Comparison of ENCODE assay signal across 13 cellular contexts in the genomic region with DNA sequence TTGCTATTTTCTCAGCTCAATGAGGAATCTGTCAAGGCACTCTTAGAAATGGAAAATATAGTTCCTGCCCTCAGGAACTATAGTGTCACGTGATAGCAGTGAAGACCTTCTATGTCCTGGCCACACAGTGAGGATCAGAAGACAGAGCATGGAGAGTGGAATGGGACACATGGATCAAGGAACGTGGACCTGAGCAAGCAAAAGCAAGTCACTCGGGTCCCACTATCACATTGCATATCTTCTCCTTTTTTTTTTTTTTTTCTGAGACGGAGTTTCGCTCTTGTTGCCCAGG. TPM values are rescaled to one million over a fixed set of nuclear protein-coding genes. Genes with fewer than 3 reads are reported as not detected.
A peak's percentile ranks its signal among the peaks of the same experiment; 100 is the strongest.
DNase-seq lines count a peak whose midpoint lies in the region; TF ChIP-seq lines count a peak whose summit lies in the region.
"Had no signal": no experiment of that assay in that cellular context is flagged by ENCODE, and none has a peak within 500 bp of the region (broad histone marks: within the 10 kb centered on the region; RNA-seq: fewer than 3 reads in every experiment).

No MANE protein-coding gene starts in this region.

- H3K27ac ChIP-seq in cardiac muscle cell = peak overlapping the region; percentile 62
- H3K27ac ChIP-seq in left ventricle myocardium inferior (replicated peaks) = no peak overlapping the region

- peaks cover 99% of the 10 kb centered on the region for H3K4me1 Mint-ChIP-seq in activated CD4-positive, alpha-beta memory T cell treated with anti-CD3 and anti-CD28 coated beads, Interleukin-2, amount 10 ng/mL, durations not matched to agents 7 days and 5 days
- peaks cover 82% of the 10 kb centered on the region for H3K4me1 Mint-ChIP-seq in mesothelial cell of epicardium

- DNase-seq in cardiac muscle cell (ENCODE audit: low read depth in 1 of 2, low spot score in 1 of 2) (no peak), left ventricle myocardium inferior (no peak), mesothelial cell of epicardium (ENCODE audit: low spot score in 2 of 2, unreplicated experiment in 2 of 2) (no peak), erythroblast (lab: John Stamatoyannopoulos, UW) (no peak), GM19238 (ENCODE audit: insufficient read length, low spot score) (no peak), epidermal melanocyte (ENCODE audit: insufficient read length, low spot score) (no peak), NCI-H446 treated with DMSO at 0.1 percent for 48 hours (lab: John Stamatoyannopoulos, UW) (no peak)
- DNase-seq in activated CD4-positive, alpha-beta memory T cell treated with anti-CD3 and anti-CD28 coated beads, Interleukin-2, amount 10 ng/mL, durations not matched to agents 7 days and 5 days = no peak
- DNase-seq: activated CD4-positive, alpha-beta T cell treated with anti-CD3 and anti-CD28 coated beads, Interleukin-2, amount 50 U/mL, for 1 hour; effector CD8-positive, alpha-beta T cell; glutamatergic neuron; NCI-H1436; SK-N-SH had no signal

- H3K4me1 ChIP-seq in cardiac muscle cell (ENCODE audit: low read depth) (peaks cover 80% of the 10 kb centered on the region), left ventricle myocardium inferior (peaks cover 100% of the 10 kb centered on the region)

- CTCF ChIA-PET in activated CD4-positive, alpha-beta memory T cell treated with anti-CD3 and anti-CD28 coated beads, Interleukin-2, amount 10 ng/mL, durations not matched to agents 7 days and 5 days (lab: Charles Lee) = interaction anchor here (1.0 to 2.9 kb wide), 2 partner anchors 11 to 14 kb away, joined by 3 to 8 read pairs; no protein-coding TSS in a partner anchor

- H3K27me3 ChIP-seq in cardiac muscle cell (no peaks in the 10 kb centered on the region), left ventricle myocardium inferior (ENCODE audit: low read depth) (no peaks in the 10 kb centered on the region)

- H3K4me3 ChIP-seq in cardiac muscle cell (no peak overlapping the region), left ventricle myocardium inferior (no peak overlapping the region)

- intact Hi-C loops in left ventricle myocardium inferior (cut with micrococcal nuclease) = no loop called here

- TF ChIP-seq POLR2A in erythroblast (IDR thresholded peaks at IDR 0.05; ENCODE audit: low read length) = no peak

- H3K4me3 Mint-ChIP-seq in activated CD4-positive, alpha-beta memory T cell treated with anti-CD3 and anti-CD28 coated beads, Interleukin-2, amount 10 ng/mL, durations not matched to agents 7 days and 5 days = peak overlapping the region; percentile 37
- H3K4me3 Mint-ChIP-seq in mesothelial cell of epicardium = no peak overlapping the region

- H3K9me3 ChIP-seq in cardiac muscle cell (ENCODE audit: low read depth) (no peaks in the 10 kb centered on the region), left ventricle myocardium inferior (replicated peaks) (no peaks in the 10 kb centered on the region)
- H3K9me3 ChIP-seq: SK-N-SH had no signal

- H3K36me3 ChIP-seq in cardiac muscle cell = no peaks in the 10 kb centered on the region
- no peaks in the 10 kb centered on the region for H3K36me3 ChIP-seq in left ventricle myocardium inferior

- POLR2A ChIA-PET in activated CD4-positive, alpha-beta memory T cell treated with anti-CD3 and anti-CD28 coated beads, Interleukin-2, amount 10 ng/mL, durations not matched to agents 7 days and 5 days (lab: Charles Lee) = interaction anchor here (1.5 to 13.0 kb wide), 9 partner anchors 8 to 153 kb away, joined by 4 to 374 read pairs (median 10); a partner anchor contains a TSS

- H3K36me3 Mint-ChIP-seq in activated CD4-positive, alpha-beta memory T cell treated with anti-CD3 and anti-CD28 coated beads, Interleukin-2, amount 10 ng/mL, durations not matched to agents 7 days and 5 days (ENCODE audit: low read depth) = peaks cover 82% of the 10 kb centered on the region
- peaks cover 10% of the 10 kb centered on the region for H3K36me3 Mint-ChIP-seq in mesothelial cell of epicardium

- no peaks in the 10 kb centered on the region for H3K27me3 Mint-ChIP-seq in activated CD4-positive, alpha-beta memory T cell treated with anti-CD3 and anti-CD28 coated beads, Interleukin-2, amount 10 ng/mL, durations not matched to agents 7 days and 5 days
- no peaks in the 10 kb centered on the region for H3K27me3 Mint-ChIP-seq in mesothelial cell of epicardium (ENCODE audit: low read depth)

- H3K27ac Mint-ChIP-seq in activated CD4-positive, alpha-beta memory T cell treated with anti-CD3 and anti-CD28 coated beads, Interleukin-2, amount 10 ng/mL, durations not matched to agents 7 days and 5 days = peak overlapping the region; percentile 95
- peak overlapping the region; percentile 84 for H3K27ac Mint-ChIP-seq in mesothelial cell of epicardium

- no peak for TF ChIP-seq CTCF in cardiac muscle cell (IDR thresholded peaks at IDR 0.05; ENCODE audit: low read depth, low read length)
- TF ChIP-seq CTCF in left ventricle myocardium inferior (IDR thresholded peaks at IDR 0.05; ENCODE audit: borderline replicate concordance) = no peak
- no peak for TF ChIP-seq CTCF in mesothelial cell of epicardium (IDR thresholded peaks at IDR 0.05; ENCODE audit: unreplicated experiment)

- H3K9me3 Mint-ChIP-seq in activated CD4-positive, alpha-beta memory T cell treated with anti-CD3 and anti-CD28 coated beads, Interleukin-2, amount 10 ng/mL, durations not matched to agents 7 days and 5 days = no peaks in the 10 kb centered on the region
- H3K9me3 Mint-ChIP-seq in mesothelial cell of epicardium = no peaks in the 10 kb centered on the region

RNA-seq across cellular contexts. Expression of a gene that starts 21.2 kb away (rescaled TPM):
- total RNA-seq in cardiac muscle cell (25.9 and 29.2 TPM in 2 replicates), left ventricle myocardium inferior (18.8 TPM), mesothelial cell of epicardium (89.9 to 96.2 TPM (median 90.7 TPM) in 3 replicates)
- 16.3 and 26.1 TPM in 2 replicates for polyA plus RNA-seq in cardiac muscle cell
- 100 to 1,000 TPM; 145 to 148 TPM for total RNA-seq in activated CD4-positive, alpha-beta memory T cell treated with anti-CD3 and anti-CD28 coated beads, Interleukin-2, amount 10 ng/mL, durations not matched to agents 7 days and 5 days
